28 cellular contexts compared by ENCODE assay signal in the genomic region with DNA sequence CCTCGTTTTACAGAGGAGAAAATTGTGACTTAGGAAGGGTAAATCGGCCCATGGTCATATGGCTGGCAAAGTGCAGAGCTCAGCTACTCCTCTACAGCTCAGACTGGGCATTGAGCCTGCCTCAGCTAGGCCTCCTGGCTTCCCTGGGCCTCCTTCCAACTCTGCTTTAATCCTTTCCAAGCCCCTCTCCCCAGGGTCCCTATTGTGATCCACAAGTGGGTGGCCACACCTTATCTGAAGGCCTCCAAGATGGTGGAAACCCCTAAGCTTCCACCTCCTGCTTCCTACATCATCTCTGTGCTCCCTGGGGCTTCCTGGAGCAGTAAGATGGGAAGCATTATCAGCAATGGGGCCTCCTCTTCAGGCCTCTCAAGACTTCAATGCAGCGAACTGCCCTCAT. TPM values are rescaled to one million over a fixed set of nuclear protein-coding genes. Genes with fewer than 3 reads are reported as not detected.
"Had no signal": no experiment of that assay in that cellular context is flagged by ENCODE, and none has a peak within 500 bp of the region (broad histone marks: within the 10 kb centered on the region; RNA-seq: fewer than 3 reads in every experiment).

No MANE protein-coding gene starts in this region.

- H3K27me3 ChIP-seq: testis, upper lobe of right lung had no signal

- DNase-seq: activated CD4-positive, alpha-beta memory T cell treated with anti-CD3 and anti-CD28 coated beads, Interleukin-2, amount 10 ng/mL, durations not matched to agents 7 days and 5 days; activated CD4-positive, alpha-beta T cell treated with anti-CD3 and anti-CD28 coated beads, Interleukin-2, amount 10 ng/mL, durations not matched to agents 24 days and 14 days; activated effector memory CD4-positive, alpha-beta T cell treated with Interleukin-2 at 50 U/mL for 16 hours; activated naive CD4-positive, alpha-beta T cell treated with anti-CD3 and anti-CD28 coated beads for 36 hours; activated naive CD8-positive, alpha-beta T cell treated with anti-CD3 and anti-CD28 coated beads, Interleukin-2, amount 10 ng/mL, durations not matched to agents 7 days and 5 days; activated T-cell treated with anti-CD3 and anti-CD28 coated beads, Interleukin-2, amount 50 U/mL, for 72 hours; amniotic stem cell; cerebellar nuclear complex; effector CD4-positive, alpha-beta T cell; hippocampal formation; left ventricle myocardium superior; mucosa of descending colon; nephron progenitor cell; occipital lobe; posterior cingulate gyrus; stimulated activated CD4-positive, alpha-beta T cell treated with anti-CD3 and anti-CD28 coated beads, Interleukin-15, amount 100 ng/mL, for 24 hours; stimulated activated CD4-positive, alpha-beta T cell treated with anti-CD3 and anti-CD28 coated beads, Interleukin-2, amount 100 ng/mL, for 48 hours; stimulated activated CD8-positive, alpha-beta memory T cell treated with anti-CD3 and anti-CD28 coated beads, Interleukin-4, amount 100 ng/mL, for 48 hours; stimulated activated naive CD4-positive, alpha-beta T cell; testis; upper lobe of right lung had no signal

- ATAC-seq: esophagus mucosa, left ventricle myocardium superior, mucosa of descending colon, sciatic nerve, upper lobe of right lung had no signal

- H3K4me2 ChIP-seq: smooth muscle cell had no signal

- H3K4me3 ChIP-seq: mucosa of descending colon, smooth muscle cell, testis, upper lobe of right lung had no signal

- H3K36me3 ChIP-seq: upper lobe of right lung had no signal

- H3K9me3 Mint-ChIP-seq: activated CD4-positive, alpha-beta memory T cell treated with anti-CD3 and anti-CD28 coated beads, Interleukin-2, amount 10 ng/mL, durations not matched to agents 7 days and 5 days; activated CD4-positive, alpha-beta T cell treated with anti-CD3 and anti-CD28 coated beads, Interleukin-2, amount 10 ng/mL, durations not matched to agents 24 days and 14 days; activated naive CD4-positive, alpha-beta T cell treated with anti-CD3 and anti-CD28 coated beads for 36 hours; activated naive CD8-positive, alpha-beta T cell treated with anti-CD3 and anti-CD28 coated beads, Interleukin-2, amount 10 ng/mL, durations not matched to agents 7 days and 5 days; activated T-cell treated with anti-CD3 and anti-CD28 coated beads, Interleukin-2, amount 50 U/mL, for 72 hours; nephron progenitor cell; T-helper 1 cell treated with Interleukin-12 subunit alpha and Interleukin-12 subunit beta and Interleukin-4 antibody, amounts not matched to agents 30 μg/mL and 1 μg/mL, for 36 hours had no signal

- H3K27ac Mint-ChIP-seq: activated CD4-positive, alpha-beta memory T cell treated with anti-CD3 and anti-CD28 coated beads, Interleukin-2, amount 10 ng/mL, durations not matched to agents 7 days and 5 days; activated CD4-positive, alpha-beta T cell treated with anti-CD3 and anti-CD28 coated beads, Interleukin-2, amount 10 ng/mL, durations not matched to agents 24 days and 14 days; activated naive CD4-positive, alpha-beta T cell treated with anti-CD3 and anti-CD28 coated beads for 36 hours; activated naive CD8-positive, alpha-beta T cell treated with anti-CD3 and anti-CD28 coated beads, Interleukin-2, amount 10 ng/mL, durations not matched to agents 7 days and 5 days; activated T-cell treated with anti-CD3 and anti-CD28 coated beads, Interleukin-2, amount 50 U/mL, for 72 hours; T-helper 1 cell treated with Interleukin-12 subunit alpha and Interleukin-12 subunit beta and Interleukin-4 antibody, amounts not matched to agents 30 μg/mL and 1 μg/mL, for 36 hours had no signal

- H3K36me3 Mint-ChIP-seq: activated naive CD8-positive, alpha-beta T cell treated with anti-CD3 and anti-CD28 coated beads, Interleukin-2, amount 10 ng/mL, durations not matched to agents 7 days and 5 days had no signal

- H3K4me1 Mint-ChIP-seq: activated CD4-positive, alpha-beta memory T cell treated with anti-CD3 and anti-CD28 coated beads, Interleukin-2, amount 10 ng/mL, durations not matched to agents 7 days and 5 days; activated naive CD8-positive, alpha-beta T cell treated with anti-CD3 and anti-CD28 coated beads, Interleukin-2, amount 10 ng/mL, durations not matched to agents 7 days and 5 days had no signal

- FAIRE-seq: frontal cortex had no signal

- H3K4me3 Mint-ChIP-seq: activated CD4-positive, alpha-beta memory T cell treated with anti-CD3 and anti-CD28 coated beads, Interleukin-2, amount 10 ng/mL, durations not matched to agents 7 days and 5 days; activated CD4-positive, alpha-beta T cell treated with anti-CD3 and anti-CD28 coated beads, Interleukin-2, amount 10 ng/mL, durations not matched to agents 24 days and 14 days; activated naive CD4-positive, alpha-beta T cell treated with anti-CD3 and anti-CD28 coated beads for 36 hours; activated naive CD8-positive, alpha-beta T cell treated with anti-CD3 and anti-CD28 coated beads, Interleukin-2, amount 10 ng/mL, durations not matched to agents 7 days and 5 days; T-helper 1 cell treated with Interleukin-12 subunit alpha and Interleukin-12 subunit beta and Interleukin-4 antibody, amounts not matched to agents 30 μg/mL and 1 μg/mL, for 36 hours had no signal

- H3K27ac ChIP-seq: testis, upper lobe of right lung had no signal

- H3K9me3 ChIP-seq: mucosa of descending colon, testis, upper lobe of right lung had no signal

RNA-seq across cellular contexts. Expression of a gene that starts 3.0 kb away (rescaled TPM):
- total RNA-seq: activated CD4-positive, alpha-beta memory T cell treated with anti-CD3 and anti-CD28 coated beads, Interleukin-2, amount 10 ng/mL, durations not matched to agents 7 days and 5 days; activated CD4-positive, alpha-beta T cell treated with anti-CD3 and anti-CD28 coated beads, Interleukin-2, amount 10 ng/mL, durations not matched to agents 24 days and 14 days; activated naive CD4-positive, alpha-beta T cell treated with anti-CD3 and anti-CD28 coated beads for 36 hours; activated naive CD8-positive, alpha-beta T cell treated with anti-CD3 and anti-CD28 coated beads, Interleukin-2, amount 10 ng/mL, durations not matched to agents 7 days and 5 days; activated T-cell treated with anti-CD3 and anti-CD28 coated beads, Interleukin-2, amount 50 U/mL, for 72 hours; bronchial epithelial cell; esophagus mucosa; left ventricle myocardium superior; renal cortical epithelial cell; upper lobe of right lung had no signal
- polyA plus RNA-seq: smooth muscle cell had no signal
